In the genomic region with DNA sequence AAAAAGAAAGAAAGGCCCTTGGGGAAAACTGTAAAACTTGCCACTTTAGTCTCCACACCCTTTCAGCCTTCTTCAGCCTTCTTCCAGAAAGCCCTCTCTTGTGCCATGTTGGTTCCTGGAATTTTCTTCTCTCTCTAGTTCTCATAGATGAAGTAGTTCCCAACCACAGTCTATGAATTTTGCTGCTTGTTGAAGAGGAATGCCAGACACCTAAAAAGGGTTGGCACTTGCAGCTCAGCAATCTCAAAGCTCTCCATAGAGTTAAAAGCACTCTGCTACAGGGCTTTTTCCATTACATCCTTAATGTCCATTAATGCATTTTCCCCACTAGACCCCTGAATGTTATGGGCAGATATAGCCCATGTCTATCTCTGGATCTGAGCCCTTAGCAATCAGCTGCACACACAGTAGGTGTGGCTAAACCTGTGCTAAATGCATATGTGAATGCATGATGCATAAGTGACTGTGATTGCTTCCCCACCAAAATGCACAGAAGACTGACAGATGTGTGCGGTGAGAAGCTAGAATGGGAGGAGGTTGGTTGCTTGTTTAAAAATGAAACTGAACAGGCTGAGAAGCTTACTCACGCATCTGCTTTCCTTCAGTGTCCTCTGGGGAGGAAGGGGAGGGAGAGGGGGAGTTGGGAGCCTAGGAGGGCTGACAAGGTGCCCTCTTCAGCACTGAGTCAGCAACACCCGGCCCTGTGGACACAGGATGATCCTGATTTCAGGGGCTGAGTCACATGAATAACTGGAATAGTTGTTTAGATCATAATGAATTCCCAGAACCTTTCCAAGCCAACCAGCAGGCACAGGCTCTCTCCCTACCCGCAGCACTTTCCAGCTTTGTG, we compare ENCODE assay signal across 10 cellular contexts.
DNase-seq lines count a peak whose midpoint lies in the region; ATAC-seq and TF ChIP-seq lines count a peak whose summit lies in the region.
"Had no signal": no experiment of that assay in that cellular context is flagged by ENCODE, and none has a peak within 500 bp of the region (broad histone marks: within the 10 kb centered on the region; RNA-seq: fewer than 3 reads in every experiment).

No MANE protein-coding gene starts in this region.

- peaks cover 23% of the 10 kb centered on the region for H3K27me3 Mint-ChIP-seq in endodermal cell (ENCODE audit: insufficient read depth)
- H3K27me3 Mint-ChIP-seq: IgD-negative memory B cell had no signal

- DNase-seq in AG09319 (ENCODE audit: extremely low read depth, low read depth) (peak; percentile 98), RPMI7951 (ENCODE audit: low read depth) (peak; percentile 100), endodermal cell (peak; percentile 53), cerebellar cortex (ENCODE audit: low spot score) (no peak), HAP-1 (ENCODE audit: low spot score in 2 of 2) (no peak)
- DNase-seq: natural killer cell had no signal

- ATAC-seq in GM18868 (IDR thresholded peaks at IDR 0.05; ENCODE audit: unreplicated experiment) (peak; percentile 69), HG03064 (IDR thresholded peaks at IDR 0.05; ENCODE audit: low read depth, unreplicated experiment) (peak; percentile 69)

- WGBS in endodermal cell (ENCODE audit: insufficient coverage in 1 of 2, insufficient read length in 1 of 2), 2 experiments, result 55 to 84% methylated on average over 3 to 4 of the region's 4 CpGs

- H3K4me3 Mint-ChIP-seq in endodermal cell, result no peak overlapping the region
- H3K4me3 Mint-ChIP-seq: IgD-negative memory B cell, natural killer cell had no signal

- no peaks in the 10 kb centered on the region for H3K9me3 ChIP-seq in endodermal cell (ENCODE audit: control insufficient read depth, low read length)
- no peaks in the 10 kb centered on the region for H3K9me3 ChIP-seq in muscle layer of colon (ENCODE audit: low read length)
- no peaks in the 10 kb centered on the region for H3K9me3 ChIP-seq in HAP-1

- H3K4me1 ChIP-seq in endodermal cell (ENCODE audit: control insufficient read depth, insufficient read depth, low read length) (no peaks in the 10 kb centered on the region), muscle layer of colon (ENCODE audit: insufficient read depth, low read length) (peaks cover 26% of the 10 kb centered on the region), HAP-1 (peaks cover 6% of the 10 kb centered on the region)

- H3K27ac ChIP-seq in endodermal cell (ENCODE audit: low read depth, low read length) (no peak overlapping the region), muscle layer of colon (ENCODE audit: low read depth, low read length) (peak overlapping the region; percentile 74)

- H3K27me3 ChIP-seq in endodermal cell (ENCODE audit: control insufficient read depth, insufficient read depth, low read length, poor library complexity, severe bottlenecking), result peaks cover 26% of the 10 kb centered on the region
- H3K27me3 ChIP-seq in muscle layer of colon (ENCODE audit: control insufficient read depth in 1 of 2, insufficient read depth in 2 of 2, low read length in 2 of 2), result no peaks in the 10 kb centered on the region
- no peaks in the 10 kb centered on the region for H3K27me3 ChIP-seq in HAP-1 (ENCODE audit: low read depth)

- no peak overlapping the region for H3K9ac ChIP-seq in endodermal cell (ENCODE audit: extremely low read depth, low read length, poor library complexity, severe bottlenecking)
- no peak overlapping the region for H3K9ac ChIP-seq in muscle layer of colon (ENCODE audit: low read length)

- H3K27ac Mint-ChIP-seq in endodermal cell, result no peak overlapping the region

- no peak overlapping the region for H3K4me3 ChIP-seq in endodermal cell (ENCODE audit: low read length)
- H3K4me3 ChIP-seq in muscle layer of colon (ENCODE audit: low read depth in 1 of 2, low read length in 2 of 2), result peak overlapping the region in 1 of 2 donors; percentile 33
- H3K4me3 ChIP-seq in HAP-1, result no peak overlapping the region

- no peaks in the 10 kb centered on the region for H3K36me3 Mint-ChIP-seq in endodermal cell (ENCODE audit: low read depth)
- H3K36me3 Mint-ChIP-seq: IgD-negative memory B cell, natural killer cell had no signal

- H3K4me1 Mint-ChIP-seq in endodermal cell, result peaks cover 2% of the 10 kb centered on the region

- H3K9me3 Mint-ChIP-seq in endodermal cell, result no peaks in the 10 kb centered on the region
- H3K9me3 Mint-ChIP-seq: IgD-negative memory B cell, natural killer cell had no signal

- in situ Hi-C loops in HAP-1 (cut with MboI; ENCODE audit: low sequenced_read_pairs), result no loop called here

- TF ChIP-seq CTCF in AG09319 (IDR thresholded peaks at IDR 0.05; ENCODE audit: low read depth, low read length) (no peak), endodermal cell (conservative IDR thresholded peaks at IDR 0.05) (no peak)

- H3K36me3 ChIP-seq in endodermal cell (ENCODE audit: control insufficient read depth, insufficient read depth, low read length), result no peaks in the 10 kb centered on the region
- no peaks in the 10 kb centered on the region for H3K36me3 ChIP-seq in muscle layer of colon (ENCODE audit: insufficient read depth, low read length)
- H3K36me3 ChIP-seq in HAP-1 (replicated peaks), result no peaks in the 10 kb centered on the region

Comparison
In these comparisons a context has a peak if more than half of its experiments do, and no peak if none do; other contexts are left out.
1. DNase-seq: peak in AG09319 (single experiment), RPMI7951 (single experiment) and endodermal cell (single experiment); none in cerebellar cortex (single experiment) and HAP-1 (0 of 2).